Comparison of ENCODE assay signal across 23 cellular contexts in genomic region chr2:49836017-49836416, GRCh38.
"Had no signal": no experiment of that assay in that cellular context is flagged by ENCODE, and none has a peak within 500 bp of the region (broad histone marks: within the 10 kb centered on the region; RNA-seq: fewer than 3 reads in every experiment).

No MANE protein-coding gene starts in this region.

- H3K27ac ChIP-seq: colonic mucosa, epithelial cell of prostate, esophagus squamous epithelium, gastrocnemius medialis, heart right ventricle, left lung, lower lobe of right lung had no signal

- H3K36me3 ChIP-seq: colonic mucosa, esophagus squamous epithelium, gastrocnemius medialis, heart right ventricle, left lung, lower lobe of right lung had no signal

- H3K9me3 ChIP-seq: colonic mucosa, esophagus squamous epithelium, gastrocnemius medialis, heart right ventricle, lower lobe of right lung had no signal

- H3K27me3 ChIP-seq: colonic mucosa, gastrocnemius medialis, heart right ventricle, left lung had no signal

- H3K4me3 ChIP-seq: colonic mucosa, esophagus squamous epithelium, gastrocnemius medialis, heart right ventricle, left lung, lower lobe of right lung had no signal

- H3K4me1 ChIP-seq: colonic mucosa, esophagus squamous epithelium, gastrocnemius medialis, left lung, lower lobe of right lung had no signal

- DNase-seq: colonic mucosa; cortex of kidney; effector CD8-positive, alpha-beta T cell; effector memory CD8-positive, alpha-beta T cell; endodermal cell; erythroblast; esophagus squamous epithelium; foreskin fibroblast; foreskin melanocyte; gastrocnemius medialis; glutamatergic neuron; head of caudate nucleus; heart right ventricle; hippocampal formation; left cardiac atrium; left lung; left ventricle myocardium superior; lower lobe of right lung; mesenchymal stem cell; midbrain; naive thymus-derived CD4-positive, alpha-beta T cell had no signal

- ATAC-seq: effector memory CD8-positive, alpha-beta T cell; esophagus mucosa; gastrocnemius medialis; heart right ventricle; left cardiac atrium; left lung; left ventricle myocardium superior; lower lobe of right lung; naive thymus-derived CD4-positive, alpha-beta T cell had no signal
